Comparison of ENCODE assay signal across 8 cellular contexts in the genomic region with DNA sequence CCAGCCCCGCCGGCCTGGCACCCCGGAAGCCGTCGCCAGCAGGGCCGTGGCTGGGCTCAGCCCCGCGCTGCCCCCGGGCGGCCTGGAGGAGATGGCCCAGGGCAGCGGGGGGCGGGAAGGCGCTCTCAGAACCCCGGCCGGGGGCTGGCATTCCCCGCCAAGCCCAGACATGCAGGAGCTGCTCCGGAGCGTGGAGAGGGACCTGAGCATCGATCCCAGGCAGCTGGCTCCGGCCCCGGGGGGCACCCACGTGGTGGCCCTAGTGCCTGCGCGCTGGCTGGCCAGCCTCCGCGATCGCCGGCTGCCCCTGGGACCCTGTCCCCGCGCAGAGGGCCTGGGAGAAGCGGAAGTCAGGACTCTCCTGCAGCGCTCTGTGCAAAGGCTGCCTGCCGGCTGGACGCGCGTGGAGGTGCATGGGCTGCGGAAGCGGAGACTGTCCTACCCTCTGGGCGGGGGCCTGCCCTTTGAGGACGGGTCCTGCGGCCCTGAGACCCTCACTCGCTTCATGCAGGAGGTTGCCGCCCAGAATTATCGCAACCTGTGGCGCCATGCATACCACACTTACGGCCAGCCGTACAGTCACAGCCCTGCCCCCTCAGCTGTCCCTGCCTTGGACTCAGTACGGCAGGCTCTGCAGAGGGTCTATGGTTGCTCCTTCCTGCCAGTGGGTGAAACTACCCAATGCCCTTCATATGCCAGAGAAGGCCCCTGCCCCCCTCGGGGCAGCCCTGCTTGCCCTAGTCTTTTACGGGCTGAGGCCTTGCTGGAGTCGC. TPM values are rescaled to one million over a fixed set of nuclear protein-coding genes. Genes with fewer than 3 reads are reported as not detected.
DNase-seq lines count a peak whose midpoint lies in the region; ATAC-seq and TF ChIP-seq lines count a peak whose summit lies in the region.

No MANE protein-coding gene starts in this region.

- no peaks in the 10 kb centered on the region for H4K20me1 ChIP-seq in smooth muscle cell (ENCODE audit: low read depth)

- H3K9me3 Mint-ChIP-seq in activated naive CD8-positive, alpha-beta T cell treated with anti-CD3 and anti-CD28 coated beads, Interleukin-2, amount 50 U/mL, for 24 hours = no peaks in the 10 kb centered on the region

- WGBS in HUES64 = 25% methylated on average over 51 of the region's 51 CpGs
- WGBS in smooth muscle cell (ENCODE audit: low lambda C conversion rate) = 29% methylated on average over 49 of the region's 51 CpGs

- peaks cover 5% of the 10 kb centered on the region for H3K36me3 Mint-ChIP-seq in activated naive CD8-positive, alpha-beta T cell treated with anti-CD3 and anti-CD28 coated beads, Interleukin-2, amount 50 U/mL, for 24 hours (ENCODE audit: low read depth)

- H3K27me3 Mint-ChIP-seq in activated naive CD8-positive, alpha-beta T cell treated with anti-CD3 and anti-CD28 coated beads, Interleukin-2, amount 50 U/mL, for 24 hours = no peaks in the 10 kb centered on the region

- H3K4me3 Mint-ChIP-seq in activated naive CD8-positive, alpha-beta T cell treated with anti-CD3 and anti-CD28 coated beads, Interleukin-2, amount 50 U/mL, for 24 hours = peak overlapping the region; percentile 72

- ATAC-seq in GM19035 (IDR thresholded peaks at IDR 0.05; ENCODE audit: unreplicated experiment) = peak; percentile 22
- peak; percentile 57 for ATAC-seq in activated naive CD8-positive, alpha-beta T cell treated with anti-CD3 and anti-CD28 coated beads, Interleukin-2, amount 50 U/mL, for 24 hours

- TF ChIP-seq CTCF in smooth muscle cell (IDR thresholded peaks at IDR 0.05; ENCODE audit: borderline replicate concordance, insufficient read depth, poor library complexity, severe bottlenecking) = no peak

- H3K9me3 ChIP-seq in HUES64 (ENCODE audit: insufficient read depth, low read depth, low read length) = no peaks in the 10 kb centered on the region
- H3K9me3 ChIP-seq in iPS-18a (ENCODE audit: control insufficient read depth, low read depth, low read length) = no peaks in the 10 kb centered on the region
- H3K9me3 ChIP-seq in smooth muscle cell (replicated peaks; ENCODE audit: low read depth) = no peaks in the 10 kb centered on the region

- H3K9ac ChIP-seq in HUES64 (ENCODE audit: low read depth, low read length) = peak overlapping the region; percentile 74
- peak overlapping the region; percentile 28 for H3K9ac ChIP-seq in iPS-18a (ENCODE audit: low read length)
- H3K9ac ChIP-seq in smooth muscle cell (ENCODE audit: low read depth) = peak overlapping the region; percentile 62

- peak overlapping the region; percentile 85 for H2AFZ ChIP-seq in ACC112 (ENCODE audit: low read length, unreplicated experiment)
- no peak overlapping the region for H2AFZ ChIP-seq in smooth muscle cell (ENCODE audit: low read depth)

- H3K4me1 Mint-ChIP-seq in activated naive CD8-positive, alpha-beta T cell treated with anti-CD3 and anti-CD28 coated beads, Interleukin-2, amount 50 U/mL, for 24 hours = peaks cover 30% of the 10 kb centered on the region

- H3K27ac ChIP-seq in ACC112 (ENCODE audit: low read depth, low read length) (peak overlapping the region; percentile 56; the same call in 1 of the 2 replicates), HUES64 (ENCODE audit: low read depth, low read length) (no peak overlapping the region), iPS-18a (ENCODE audit: low read length) (no peak overlapping the region), smooth muscle cell (ENCODE audit: low read depth) (peak overlapping the region; percentile 24)

- H3K27ac Mint-ChIP-seq in activated naive CD8-positive, alpha-beta T cell treated with anti-CD3 and anti-CD28 coated beads, Interleukin-2, amount 50 U/mL, for 24 hours = peak overlapping the region; percentile 31

- peak overlapping the region; percentile 96 for H3K4me2 ChIP-seq in smooth muscle cell

- no peak for DNase-seq in activated naive CD8-positive, alpha-beta T cell treated with anti-CD3 and anti-CD28 coated beads, Interleukin-2, amount 50 U/mL, for 24 hours
- DNase-seq in smooth muscle cell (lab: John Stamatoyannopoulos, UW; ENCODE audit: unreplicated experiment) = no peak
- no peak for DNase-seq in H4 (ENCODE audit: low spot score)
- no peak for DNase-seq in activated gamma-delta T cell treated with Interleukin-2 at 50 U/mL for 16 hours

- H3K4me1 ChIP-seq in ACC112 (ENCODE audit: control insufficient read depth, insufficient read depth, low read length, unreplicated experiment) (peaks cover 23% of the 10 kb centered on the region), HUES64 (ENCODE audit: insufficient read depth, low read length) (no peaks in the 10 kb centered on the region), iPS-18a (ENCODE audit: control insufficient read depth, low read depth, low read length) (no peaks in the 10 kb centered on the region), smooth muscle cell (ENCODE audit: low read depth) (peaks cover 5% of the 10 kb centered on the region)

- H3K36me3 ChIP-seq in ACC112 (ENCODE audit: insufficient read depth, low read length) (no peaks in the 10 kb centered on the region; the same call in 1 of the 2 replicates), HUES64 (ENCODE audit: insufficient read depth, low read length) (no peaks in the 10 kb centered on the region), iPS-18a (ENCODE audit: control insufficient read depth, low read depth, low read length) (no peaks in the 10 kb centered on the region), smooth muscle cell (ENCODE audit: low read depth) (no peaks in the 10 kb centered on the region)

- no peaks in the 10 kb centered on the region for H3K27me3 ChIP-seq in ACC112 (ENCODE audit: insufficient read depth, low read length)
- H3K27me3 ChIP-seq in HUES64 (ENCODE audit: insufficient read depth, low read length) = no peaks in the 10 kb centered on the region
- no peaks in the 10 kb centered on the region for H3K27me3 ChIP-seq in iPS-18a (ENCODE audit: control insufficient read depth, insufficient read depth, low read length)
- no peaks in the 10 kb centered on the region for H3K27me3 ChIP-seq in smooth muscle cell (ENCODE audit: low read depth)

- peaks cover 31% of the 10 kb centered on the region for H3K79me2 ChIP-seq in ACC112 (ENCODE audit: control insufficient read depth, insufficient read depth, low read length, unreplicated experiment)
- H3K79me2 ChIP-seq in smooth muscle cell (ENCODE audit: low read depth) = no peaks in the 10 kb centered on the region

- H3K4me3 ChIP-seq in ACC112 (ENCODE audit: low read depth, low read length) = peak overlapping the region; percentile 99
- peak overlapping the region; percentile 65 for H3K4me3 ChIP-seq in HUES64 (ENCODE audit: low read length)
- H3K4me3 ChIP-seq in iPS-18a (ENCODE audit: low read length) = peak overlapping the region; percentile 56
- peak overlapping the region; percentile 61 for H3K4me3 ChIP-seq in smooth muscle cell

- peaks cover 3% of the 10 kb centered on the region for H3F3A ChIP-seq in smooth muscle cell (ENCODE audit: low read depth)

RNA-seq across cellular contexts. Expression of a gene that starts 0.6 kb away (rescaled TPM):
- 8.6 TPM for polyA plus RNA-seq in HUES64 (2013, experiment 1 of 2)
- polyA plus RNA-seq in HUES64 (2013, experiment 2 of 2) = 5.3 TPM
- 5.6 and 5.7 TPM in 2 replicates for total RNA-seq in smooth muscle cell
- 9.7 TPM in 2 replicates for polyA plus RNA-seq in smooth muscle cell
- total RNA-seq in H4 (2014; rRNA removed; shearing (Covaris generic)) = 10.1 and 10.5 TPM in 2 replicates

RNA-seq across cellular contexts. Expression of a gene that starts 14.9 kb away (rescaled TPM):
- 0.15 TPM for polyA plus RNA-seq in HUES64 (2013, experiment 1 of 2)
- 0.32 TPM for polyA plus RNA-seq in HUES64 (2013, experiment 2 of 2)
- 2.5 and 3.4 TPM in 2 replicates for total RNA-seq in smooth muscle cell
- 1.9 and 3.6 TPM in 2 replicates for polyA plus RNA-seq in smooth muscle cell
- total RNA-seq in H4 (2014; rRNA removed; shearing (Covaris generic)) = 1.2 and 1.4 TPM in 2 replicates

RNA-seq across cellular contexts. Expression of a gene that starts 17.6 kb away (rescaled TPM):
- 1.0 TPM for polyA plus RNA-seq in HUES64 (2013, experiment 1 of 2)
- 1.1 TPM for polyA plus RNA-seq in HUES64 (2013, experiment 2 of 2)
- total RNA-seq in smooth muscle cell = 0.18 and 0.36 TPM in 2 replicates
- polyA plus RNA-seq in smooth muscle cell = 0.22 and 0.66 TPM in 2 replicates
- total RNA-seq in H4 (2014; rRNA removed; shearing (Covaris generic)) = not detected in 2 replicates

RNA-seq across cellular contexts. Expression of a gene that starts 36.8 kb away (rescaled TPM):
- 22.2 TPM for polyA plus RNA-seq in HUES64 (2013, experiment 1 of 2)
- 24.5 TPM for polyA plus RNA-seq in HUES64 (2013, experiment 2 of 2)
- total RNA-seq in smooth muscle cell = 645 and 778 TPM in 2 replicates
- polyA plus RNA-seq in smooth muscle cell = 370 and 498 TPM in 2 replicates
- 0.74 and 12.0 TPM in 2 replicates for total RNA-seq in H4 (2014; rRNA removed; shearing (Covaris generic))

RNA-seq across cellular contexts. Expression of a gene that starts 40.4 kb away (rescaled TPM):
- 180 TPM for polyA plus RNA-seq in HUES64 (2013, experiment 1 of 2)
- 184 TPM for polyA plus RNA-seq in HUES64 (2013, experiment 2 of 2)
- 99.7 and 111 TPM in 2 replicates for total RNA-seq in smooth muscle cell
- 129 and 135 TPM in 2 replicates for polyA plus RNA-seq in smooth muscle cell
- total RNA-seq in H4 (2014; rRNA removed; shearing (Covaris generic)) = 77.5 and 84.5 TPM in 2 replicates

Comparison
In these comparisons a context has a peak if more than half of its experiments do, and no peak if none do; other contexts are left out.
1. H3K27ac ChIP-seq: peak in ACC112 (single experiment) and smooth muscle cell (single experiment); none in HUES64 (single experiment) and iPS-18a (single experiment).
2. Peak in every context shown above with its lines, with median percentiles within 50 percentile points of each other: H3K4me3 ChIP-seq and H3K9ac ChIP-seq.